Comparison of ENCODE assay signal across 11 cellular contexts in the genomic region with DNA sequence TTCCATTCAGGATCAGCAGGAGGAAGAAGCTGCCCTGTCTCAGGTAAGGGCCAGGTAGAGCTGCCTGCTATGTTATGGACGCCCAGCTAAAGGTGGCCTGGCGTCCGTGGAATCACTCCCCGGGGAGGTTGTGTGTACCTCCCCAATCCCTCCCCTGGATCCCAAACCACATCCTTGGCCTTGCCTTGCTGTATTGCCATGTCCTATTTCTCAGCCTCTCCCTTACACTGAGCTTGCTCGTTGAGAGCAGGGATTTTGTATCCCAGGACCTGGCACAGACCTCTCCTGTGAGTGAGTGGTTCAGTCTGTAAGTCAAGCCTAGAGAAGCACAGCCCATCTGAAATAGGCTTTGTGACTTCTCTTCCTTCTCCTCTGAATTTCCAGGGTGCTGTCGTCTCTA. TPM values are rescaled to one million over a fixed set of nuclear protein-coding genes. Genes with fewer than 3 reads are reported as not detected.
A peak's percentile ranks its signal among the peaks of the same experiment; 100 is the strongest.
DNase-seq lines count a peak whose midpoint lies in the region; ATAC-seq and TF ChIP-seq lines count a peak whose summit lies in the region.
"Had no signal": no experiment of that assay in that cellular context is flagged by ENCODE, and none has a peak within 500 bp of the region (broad histone marks: within the 10 kb centered on the region; RNA-seq: fewer than 3 reads in every experiment).

No MANE protein-coding gene starts in this region.

- H3K27ac ChIP-seq in coronary artery (peak overlapping the region; percentile 94 to 95), mesenchymal stem cell (ENCODE audit: low read length, poor library complexity, severe bottlenecking) (peak overlapping the region; percentile 98), temporal lobe (ENCODE audit: low read depth, low read length) (peak overlapping the region; percentile 69)
- H3K27ac ChIP-seq in CD8-positive, alpha-beta memory T cell (ENCODE audit: low read depth, low read length) = no peak overlapping the region
- H3K27ac ChIP-seq: cardiac muscle cell had no signal

- H2BK15ac ChIP-seq in mesenchymal stem cell (ENCODE audit: low read depth, poor library complexity, severe bottlenecking) = peak overlapping the region; percentile 82

- H3K14ac ChIP-seq in mesenchymal stem cell (ENCODE audit: low read length in 2 of 2) = peak overlapping the region in 1 of 2 experiments; percentile 85

- peak overlapping the region; percentile 80 for H2BK5ac ChIP-seq in mesenchymal stem cell (ENCODE audit: low read depth, low read length, poor library complexity, severe bottlenecking)

- peak overlapping the region in 1 of 2 experiments; percentile 76 for H3K23ac ChIP-seq in mesenchymal stem cell (ENCODE audit: low read length in 2 of 2)

- no peak for ATAC-seq in HG03342 (IDR thresholded peaks at IDR 0.05; ENCODE audit: unreplicated experiment)
- ATAC-seq: stimulated activated naive CD8-positive, alpha-beta T cell treated with anti-CD3 and anti-CD28 coated beads, Interleukin-15, amount 100 ng/mL, for 72 hours had no signal

- H3K27ac Mint-ChIP-seq in CD8-positive, alpha-beta memory T cell = peak overlapping the region in 3 of 8 donors; percentile 29 to 92 (median 54)
- H3K27ac Mint-ChIP-seq: stimulated activated naive CD8-positive, alpha-beta T cell treated with anti-CD3 and anti-CD28 coated beads, Interleukin-15, amount 100 ng/mL, for 72 hours had no signal

- H3K27me3 Mint-ChIP-seq in CD8-positive, alpha-beta memory T cell = peaks cover 0 to 1% of the 10 kb centered on the region in 2 donors

- peak overlapping the region; percentile 93 to 98 for H2BK12ac ChIP-seq in mesenchymal stem cell (ENCODE audit: low read length in 2 of 2)

- H3K9me3 Mint-ChIP-seq in CD8-positive, alpha-beta memory T cell = no peaks in the 10 kb centered on the region
- H3K9me3 Mint-ChIP-seq: stimulated activated naive CD8-positive, alpha-beta T cell treated with anti-CD3 and anti-CD28 coated beads, Interleukin-15, amount 100 ng/mL, for 72 hours had no signal

- no peak overlapping the region for H2AFZ ChIP-seq in mesenchymal stem cell (ENCODE audit: low read depth, low read length)

- H3K36me3 Mint-ChIP-seq in CD8-positive, alpha-beta memory T cell = peaks cover 12 to 84% (median 17%) of the 10 kb centered on the region in 3 donors

- peak overlapping the region; percentile 82 for H2BK120ac ChIP-seq in mesenchymal stem cell (ENCODE audit: low read depth, low read length)

- CTCF ChIA-PET in CD8-positive, alpha-beta memory T cell (lab: Charles Lee) = no interaction called here

- H3K36me3 ChIP-seq in mesenchymal stem cell (ENCODE audit: control insufficient read depth in 1 of 2, insufficient read depth in 2 of 2, low read depth in 1 of 2, low read length in 2 of 2) = peaks cover 0 to 55% of the 10 kb centered on the region in 2 experiments
- peaks cover 6% of the 10 kb centered on the region for H3K36me3 ChIP-seq in CD8-positive, alpha-beta memory T cell (ENCODE audit: insufficient read depth, low read length)
- H3K36me3 ChIP-seq: cardiac muscle cell had no signal

- peak overlapping the region; percentile 62 to 95 for H3K4ac ChIP-seq in mesenchymal stem cell (ENCODE audit: low read depth in 1 of 2, low read length in 2 of 2)

- no peaks in the 10 kb centered on the region for H3K9me3 ChIP-seq in mesenchymal stem cell (ENCODE audit: control insufficient read depth, low read length)
- no peaks in the 10 kb centered on the region for H3K9me3 ChIP-seq in CD8-positive, alpha-beta memory T cell (ENCODE audit: low read length)

- no peak for TF ChIP-seq RAD21 in Ishikawa (IDR thresholded peaks at IDR 0.05; ENCODE audit: low read depth)

- TF ChIP-seq EP300 in Ishikawa (IDR thresholded peaks at IDR 0.05; ENCODE audit: borderline replicate concordance) = no peak

- H3K4me1 Mint-ChIP-seq in CD8-positive, alpha-beta memory T cell = peaks cover 40 to 59% (median 46%) of the 10 kb centered on the region in 3 donors

- no peak overlapping the region for H3K4me2 ChIP-seq in mesenchymal stem cell (ENCODE audit: low read length, poor library complexity, severe bottlenecking)

- peak overlapping the region; percentile 98 for H4K8ac ChIP-seq in mesenchymal stem cell (ENCODE audit: low read length)

- peak overlapping the region; percentile 73 for H3K9ac ChIP-seq in mesenchymal stem cell (ENCODE audit: low read length)

- DNase-seq in coronary artery (ENCODE audit: low spot score) = no peak
- DNase-seq in mesenchymal stem cell = no peak
- no peak for DNase-seq in SIG-M5 treated with dmso at 0.1 percent for 504 hours (lab: John Stamatoyannopoulos, UW; ENCODE audit: unreplicated experiment)
- no peak for DNase-seq in CD8-positive, alpha-beta memory T cell
- DNase-seq in stimulated activated CD4-positive, alpha-beta T cell treated with anti-CD3 and anti-CD28 coated beads, Interleukin-4, amount 100 ng/mL, for 1 hour = no peak
- DNase-seq: NCI-H2081 treated with DMSO at 0.1 percent for 48 hours; stimulated activated naive CD8-positive, alpha-beta T cell treated with anti-CD3 and anti-CD28 coated beads, Interleukin-15, amount 100 ng/mL, for 72 hours had no signal

- peak overlapping the region; percentile 97 for H2AK5ac ChIP-seq in mesenchymal stem cell (ENCODE audit: low read length, severe bottlenecking)

- peaks cover 16% of the 10 kb centered on the region for H3K79me1 ChIP-seq in mesenchymal stem cell (replicated peaks; ENCODE audit: low read length, poor library complexity, severe bottlenecking)

- peak overlapping the region; percentile 86 for H4K91ac ChIP-seq in mesenchymal stem cell (ENCODE audit: low read length)

- WGBS in mesenchymal stem cell = 30% methylated on average over 6 of the region's 6 CpGs

- H3K27me3 ChIP-seq in mesenchymal stem cell (ENCODE audit: control insufficient read depth in 1 of 2, insufficient read depth in 1 of 2, low read length in 2 of 2) = no peaks in the 10 kb centered on the region
- H3K27me3 ChIP-seq in CD8-positive, alpha-beta memory T cell (ENCODE audit: insufficient read depth, low read length, poor library complexity, severe bottlenecking) = no peaks in the 10 kb centered on the region
- H3K27me3 ChIP-seq: cardiac muscle cell had no signal

- peak overlapping the region; percentile 91 to 97 for H3K18ac ChIP-seq in mesenchymal stem cell (ENCODE audit: low read depth in 1 of 2, low read length in 2 of 2)

- TF ChIP-seq CTCF in coronary artery (IDR thresholded peaks at IDR 0.05) = no peak

- H3K4me3 ChIP-seq in coronary artery (peak overlapping the region; percentile 43), mesenchymal stem cell (ENCODE audit: insufficient read depth in 1 of 2, low read depth in 1 of 2, low read length in 2 of 2) (no peak overlapping the region)
- H3K4me3 ChIP-seq in CD8-positive, alpha-beta memory T cell (ENCODE audit: low read length) = no peak overlapping the region
- H3K4me3 ChIP-seq: cardiac muscle cell had no signal

- peaks cover 51% of the 10 kb centered on the region for H3K4me1 ChIP-seq in mesenchymal stem cell (ENCODE audit: control insufficient read depth, insufficient read depth, low read depth, low read length)
- H3K4me1 ChIP-seq in CD8-positive, alpha-beta memory T cell (ENCODE audit: insufficient read depth, low read length) = peaks cover 30% of the 10 kb centered on the region

- H3K4me3 Mint-ChIP-seq in CD8-positive, alpha-beta memory T cell = peak overlapping the region in 2 of 7 donors; percentile 19
- H3K4me3 Mint-ChIP-seq: stimulated activated naive CD8-positive, alpha-beta T cell treated with anti-CD3 and anti-CD28 coated beads, Interleukin-15, amount 100 ng/mL, for 72 hours had no signal

- POLR2A ChIA-PET in CD8-positive, alpha-beta memory T cell (lab: Charles Lee) = no interaction called here

TF ChIP-seq in Ishikawa, 13 proteins besides CTCF, POLR2A, EP300 and RAD21:
- no peak for TF ChIP-seq TCF12 (IDR thresholded peaks at IDR 0.05; ENCODE audit: low read depth)
- TF ChIP-seq, protein P1, sequence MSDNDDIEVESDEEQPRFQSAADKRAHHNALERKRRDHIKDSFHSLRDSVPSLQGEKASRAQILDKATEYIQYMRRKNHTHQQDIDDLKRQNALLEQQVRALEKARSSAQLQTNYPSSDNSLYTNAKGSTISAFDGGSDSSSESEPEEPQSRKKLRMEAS (IDR thresholded peaks at IDR 0.05) = 0 out of 2 replicates have a peak, but pooled peaks have one; percentile 1

RNA-seq across cellular contexts. Expression of a gene that starts 53.9 kb away (rescaled TPM):
- 8.5 TPM for polyA plus RNA-seq in mesenchymal stem cell (2013, experiment 1 of 2)
- polyA plus RNA-seq in mesenchymal stem cell (2013, experiment 2 of 2) = 8.5 TPM
- 11.8 TPM for total RNA-seq in temporal lobe
- 10 to 100 TPM; 14.4 to 16.6 TPM for total RNA-seq in CD8-positive, alpha-beta memory T cell
- polyA plus RNA-seq in CD8-positive, alpha-beta memory T cell = 12.7 TPM
